10 cellular contexts compared by ENCODE assay signal in genomic region chr16:11978080-11978479, GRCh38. TPM values are rescaled to one million over a fixed set of nuclear protein-coding genes. Genes with fewer than 3 reads are reported as not detected.
DNase-seq lines count a peak whose midpoint lies in the region; ATAC-seq, FAIRE-seq and TF ChIP-seq lines count a peak whose summit lies in the region.
"Had no signal": no experiment of that assay in that cellular context is flagged by ENCODE, and none has a peak within 500 bp of the region (broad histone marks: within the 10 kb centered on the region; RNA-seq: fewer than 3 reads in every experiment).

No MANE protein-coding gene starts in this region.

- no peaks in the 10 kb centered on the region for H3K9me3 Mint-ChIP-seq in activated T-cell treated with anti-CD3 and anti-CD28 coated beads, Interleukin-2, amount 50 U/mL, for 72 hours
- no peaks in the 10 kb centered on the region for H3K9me3 Mint-ChIP-seq in activated CD4-positive, alpha-beta memory T cell treated with anti-CD3 and anti-CD28 coated beads for 36 hours

- H3K27me3 Mint-ChIP-seq in activated T-cell treated with anti-CD3 and anti-CD28 coated beads, Interleukin-2, amount 50 U/mL, for 72 hours (ENCODE audit: low read depth): no peaks in the 10 kb centered on the region
- no peaks in the 10 kb centered on the region for H3K27me3 Mint-ChIP-seq in activated CD4-positive, alpha-beta memory T cell treated with anti-CD3 and anti-CD28 coated beads for 36 hours

- H3K9me3 ChIP-seq in kidney (ENCODE audit: control insufficient read depth in 1 of 2, low read length in 2 of 2) (no peaks in the 10 kb centered on the region), tibial artery (no peaks in the 10 kb centered on the region)

- H3K36me3 Mint-ChIP-seq in activated T-cell treated with anti-CD3 and anti-CD28 coated beads, Interleukin-2, amount 50 U/mL, for 72 hours (ENCODE audit: insufficient read depth in 2 of 2): peaks cover 5 to 10% of the 10 kb centered on the region in 2 donors
- peaks cover 2% of the 10 kb centered on the region for H3K36me3 Mint-ChIP-seq in activated CD4-positive, alpha-beta memory T cell treated with anti-CD3 and anti-CD28 coated beads for 36 hours

- CTCF ChIA-PET in activated CD4-positive, alpha-beta memory T cell treated with anti-CD3 and anti-CD28 coated beads for 36 hours (lab: Charles Lee): no interaction called here

- no peak for ATAC-seq in activated T-cell treated with anti-CD3 and anti-CD28 coated beads, Interleukin-2, amount 50 U/mL, for 72 hours (replicated peaks in 1 of 2)
- no peak for ATAC-seq in HG03159 (IDR thresholded peaks at IDR 0.05; ENCODE audit: unreplicated experiment)
- no peak for ATAC-seq in GM18861 (IDR thresholded peaks at IDR 0.05; ENCODE audit: unreplicated experiment)

- H3K4me3 Mint-ChIP-seq in activated T-cell treated with anti-CD3 and anti-CD28 coated beads, Interleukin-2, amount 50 U/mL, for 72 hours: peak overlapping the region; percentile 100
- peak overlapping the region; percentile 95 for H3K4me3 Mint-ChIP-seq in activated CD4-positive, alpha-beta memory T cell treated with anti-CD3 and anti-CD28 coated beads for 36 hours

- H3K36me3 ChIP-seq in kidney (ENCODE audit: control insufficient read depth in 1 of 2, insufficient read depth in 2 of 2, low read length in 2 of 2): peaks cover 0 to 4% of the 10 kb centered on the region in 2 donors
- H3K36me3 ChIP-seq in tibial artery: peaks cover 0 to 12% (median 0%) of the 10 kb centered on the region in 3 donors

- POLR2A ChIA-PET in activated CD4-positive, alpha-beta memory T cell treated with anti-CD3 and anti-CD28 coated beads for 36 hours (lab: Charles Lee): no interaction called here

- intact Hi-C loops in activated CD4-positive, alpha-beta memory T cell treated with anti-CD3 and anti-CD28 coated beads for 36 hours (cut with micrococcal nuclease): loop anchor here (5.0 kb wide), 2 partner anchors 89 to 126 kb away; partner anchors contain the start of gene RSL1D1
- intact Hi-C loops in kidney (cut with DNase I): no loop called here
- intact Hi-C loops in tibial artery (cut with DNase I; ENCODE audit: low total_unique reads): loop anchor here (10.0 kb wide), 2 partner anchors 63 to 87 kb away; partner anchors contain the start of gene GSPT1

- peak in 1 of 2 donors; percentile 5 for DNase-seq in activated T-cell treated with anti-CD3 and anti-CD28 coated beads, Interleukin-2, amount 50 U/mL, for 72 hours
- DNase-seq in activated T-cell treated with anti-CD3 and anti-CD28 coated beads, Interleukin-2, amount 50 U/mL, for 1 hour: no peak
- no peak for DNase-seq in activated CD4-positive, alpha-beta memory T cell treated with anti-CD3 and anti-CD28 coated beads for 36 hours
- DNase-seq in kidney (no peak), tibial artery (no peak), DMS79 (lab: John Stamatoyannopoulos, UW) (no peak)

- TF ChIP-seq CTCF in kidney (IDR thresholded peaks at IDR 0.05; ENCODE audit: borderline replicate concordance, extremely low read depth, insufficient read depth) (no peak), tibial artery (IDR thresholded peaks at IDR 0.05) (no peak)

- peak overlapping the region; percentile 92 to 97 for H3K9ac ChIP-seq in kidney (ENCODE audit: low read length in 2 of 2)

- H3K27ac ChIP-seq in kidney (ENCODE audit: low read depth in 2 of 2, low read length in 2 of 2) (peak overlapping the region; percentile 73 to 88), tibial artery (peak overlapping the region; percentile 75 to 87)

- H3K4me1 ChIP-seq in kidney (ENCODE audit: control insufficient read depth in 1 of 2, insufficient read depth in 1 of 2, low read depth in 1 of 2, low read length in 2 of 2): peaks cover 9 to 20% of the 10 kb centered on the region in 2 donors
- peaks cover 0 to 23% (median 13%) of the 10 kb centered on the region in 4 donors for H3K4me1 ChIP-seq in tibial artery

- H3K27me3 ChIP-seq in tibial artery: no peaks in the 10 kb centered on the region
- H3K27me3 ChIP-seq: brain microvascular endothelial cell had no signal

- peak overlapping the region; percentile 85 to 96 for H3K4me3 ChIP-seq in kidney (ENCODE audit: low read length in 2 of 2)
- H3K4me3 ChIP-seq in tibial artery: peak overlapping the region in 1 of 2 donors; percentile 82

- peak overlapping the region; percentile 16 for H3K27ac Mint-ChIP-seq in activated T-cell treated with anti-CD3 and anti-CD28 coated beads, Interleukin-2, amount 50 U/mL, for 72 hours
- no peak overlapping the region for H3K27ac Mint-ChIP-seq in activated CD4-positive, alpha-beta memory T cell treated with anti-CD3 and anti-CD28 coated beads for 36 hours

- FAIRE-seq in kidney (lab: Jason Lieb, UNC): no peak

- peaks cover 48% of the 10 kb centered on the region for H3K4me1 Mint-ChIP-seq in activated T-cell treated with anti-CD3 and anti-CD28 coated beads, Interleukin-2, amount 50 U/mL, for 72 hours (ENCODE audit: low read depth)
- peaks cover 33% of the 10 kb centered on the region for H3K4me1 Mint-ChIP-seq in activated CD4-positive, alpha-beta memory T cell treated with anti-CD3 and anti-CD28 coated beads for 36 hours (ENCODE audit: low read depth)

RNA-seq across cellular contexts. Expression of gene SNX29, which starts 1.5 kb away (rescaled TPM):
- 10 to 100 TPM; 10.1 to 13.4 TPM for total RNA-seq in activated T-cell treated with anti-CD3 and anti-CD28 coated beads, Interleukin-2, amount 50 U/mL, for 72 hours
- total RNA-seq in activated CD4-positive, alpha-beta memory T cell treated with anti-CD3 and anti-CD28 coated beads for 36 hours: 1 to 10 TPM; 6.4 to 8.0 TPM
- 107 TPM for total RNA-seq in kidney
- 14.3 TPM for polyA plus RNA-seq in kidney (ENCODE audit: insufficient read depth, low read depth, low replicate concordance)

RNA-seq across cellular contexts. Expression of gene TNFRSF17, which starts 13.1 kb away (rescaled TPM):
- total RNA-seq in activated T-cell treated with anti-CD3 and anti-CD28 coated beads, Interleukin-2, amount 50 U/mL, for 72 hours: not detected
- not detected for total RNA-seq in activated CD4-positive, alpha-beta memory T cell treated with anti-CD3 and anti-CD28 coated beads for 36 hours
- 3.0 TPM for total RNA-seq in kidney
- polyA plus RNA-seq in kidney (ENCODE audit: insufficient read depth, low read depth, low replicate concordance): not detected
- total RNA-seq: SK-MEL-5 had no signal

RNA-seq across cellular contexts. Expression of gene NPIPB2, which starts 36.2 kb away (rescaled TPM):
- 10 to 100 TPM; 13.3 to 17.3 TPM for total RNA-seq in activated T-cell treated with anti-CD3 and anti-CD28 coated beads, Interleukin-2, amount 50 U/mL, for 72 hours
- total RNA-seq in activated CD4-positive, alpha-beta memory T cell treated with anti-CD3 and anti-CD28 coated beads for 36 hours: 1 to 10 TPM; 6.3 to 7.6 TPM
- 12.4 TPM for total RNA-seq in kidney
- polyA plus RNA-seq in kidney (ENCODE audit: insufficient read depth, low read depth, low replicate concordance): 4.9 TPM
